ENCODE assay signal across 17 cellular contexts in genomic region chr15:29263289-29263688, GRCh38. TPM values are rescaled to one million over a fixed set of nuclear protein-coding genes. Genes with fewer than 3 reads are reported as not detected.
DNase-seq lines count a peak whose midpoint lies in the region; ATAC-seq, FAIRE-seq and TF ChIP-seq lines count a peak whose summit lies in the region.
"Had no signal": no experiment of that assay in that cellular context is flagged by ENCODE, and none has a peak within 500 bp of the region (broad histone marks: within the 10 kb centered on the region; RNA-seq: fewer than 3 reads in every experiment).

No MANE protein-coding gene starts in this region.

- H4K12ac ChIP-seq in trophoblast cell (ENCODE audit: low read depth, low read length) = no peak overlapping the region

- H3K9me3 Mint-ChIP-seq in CD4-positive, CD25-positive, alpha-beta regulatory T cell = no peaks in the 10 kb centered on the region
- no peaks in the 10 kb centered on the region for H3K9me3 Mint-ChIP-seq in CD4-positive, alpha-beta T cell
- no peaks in the 10 kb centered on the region for H3K9me3 Mint-ChIP-seq in T-cell
- H3K9me3 Mint-ChIP-seq in naive thymus-derived CD8-positive, alpha-beta T cell = no peaks in the 10 kb centered on the region
- no peaks in the 10 kb centered on the region for H3K9me3 Mint-ChIP-seq in effector memory CD8-positive, alpha-beta T cell
- H3K9me3 Mint-ChIP-seq: GM23338, H9 had no signal

- no peak overlapping the region for H3K4ac ChIP-seq in trophoblast cell (ENCODE audit: low read depth, low read length)

- no peak overlapping the region for H3K23ac ChIP-seq in trophoblast cell (ENCODE audit: low read length)

- H2BK12ac ChIP-seq in trophoblast cell (ENCODE audit: low read length) = no peak overlapping the region

- H3K79me2 ChIP-seq in trophoblast cell (ENCODE audit: control insufficient read depth, insufficient read depth, low read length, poor library complexity) = no peaks in the 10 kb centered on the region

- no peak for ATAC-seq in CD4-positive, CD25-positive, alpha-beta regulatory T cell (ENCODE audit: low read depth in 2 of 2)
- no peak for ATAC-seq in CD4-positive, alpha-beta T cell (ENCODE audit: poor library complexity)
- peak in 1 of 4 experiments; percentile 31 for ATAC-seq in T-cell (replicated peaks in 1 of 4)
- ATAC-seq in naive thymus-derived CD8-positive, alpha-beta T cell = no peak
- no peak for ATAC-seq in effector memory CD8-positive, alpha-beta T cell (replicated peaks)
- ATAC-seq: GM23338, HCT116 had no signal

- no peak for TF ChIP-seq CTCF in CD4-positive, alpha-beta T cell (IDR thresholded peaks at IDR 0.05)

- H2AK5ac ChIP-seq in trophoblast cell (ENCODE audit: low read length) = no peak overlapping the region

- no peaks in the 10 kb centered on the region for H3K27me3 ChIP-seq in CD4-positive, CD25-positive, alpha-beta regulatory T cell (ENCODE audit: control insufficient read depth, insufficient read depth, low read length)
- no peaks in the 10 kb centered on the region for H3K27me3 ChIP-seq in CD4-positive, alpha-beta T cell (ENCODE audit: control insufficient read depth, insufficient read depth, low read length)
- no peaks in the 10 kb centered on the region for H3K27me3 ChIP-seq in trophoblast cell (ENCODE audit: insufficient read depth, low read length)

- no peak overlapping the region for H3K9ac ChIP-seq in trophoblast cell (ENCODE audit: low read length)

- no peak overlapping the region for H3K4me3 ChIP-seq in CD4-positive, CD25-positive, alpha-beta regulatory T cell (ENCODE audit: low read depth, low read length)
- no peak overlapping the region for H3K4me3 ChIP-seq in trophoblast cell (ENCODE audit: low read depth, low read length)
- H3K4me3 ChIP-seq: GM23338 had no signal

- H2BK120ac ChIP-seq in trophoblast cell (ENCODE audit: insufficient read depth, low read length, poor library complexity) = no peak overlapping the region

- H4K8ac ChIP-seq in trophoblast cell (ENCODE audit: low read depth, low read length) = no peak overlapping the region

- intact Hi-C loops in CD4-positive, alpha-beta T cell (cut with DNase I, micrococcal nuclease) = loop anchor here in 1 of 2 experiments (5.0 kb wide), 1 partner anchor 161 kb away; no protein-coding TSS in a partner anchor

- no peak overlapping the region for H2AFZ ChIP-seq in trophoblast cell (ENCODE audit: insufficient read depth, low read length, poor library complexity)
- H2AFZ ChIP-seq: GM23338 had no signal

- H4K91ac ChIP-seq in trophoblast cell (ENCODE audit: low read depth, low read length) = no peak overlapping the region

- H3K4me3 Mint-ChIP-seq in CD4-positive, CD25-positive, alpha-beta regulatory T cell = no peak overlapping the region
- H3K4me3 Mint-ChIP-seq in CD4-positive, alpha-beta T cell = no peak overlapping the region
- peak overlapping the region in 1 of 3 donors; percentile 10 for H3K4me3 Mint-ChIP-seq in T-cell
- peak overlapping the region in 2 of 10 donors; percentile 2 to 5 for H3K4me3 Mint-ChIP-seq in naive thymus-derived CD8-positive, alpha-beta T cell
- H3K4me3 Mint-ChIP-seq in effector memory CD8-positive, alpha-beta T cell = no peak overlapping the region
- H3K4me3 Mint-ChIP-seq: GM23338, H9 had no signal

- FAIRE-seq in frontal cortex (lab: Jason Lieb, UNC) = no peak
- FAIRE-seq: G401.6, GM12892 had no signal

- H3K27ac Mint-ChIP-seq in CD4-positive, CD25-positive, alpha-beta regulatory T cell = peak overlapping the region in 2 of 3 donors; percentile 54 to 55
- peak overlapping the region; percentile 25 for H3K27ac Mint-ChIP-seq in CD4-positive, alpha-beta T cell
- peak overlapping the region; percentile 8 to 28 for H3K27ac Mint-ChIP-seq in T-cell
- peak overlapping the region in 8 of 10 donors; percentile 37 to 87 (median 72) for H3K27ac Mint-ChIP-seq in naive thymus-derived CD8-positive, alpha-beta T cell
- H3K27ac Mint-ChIP-seq in effector memory CD8-positive, alpha-beta T cell = peak overlapping the region in 1 of 2 donors; percentile 12
- H3K27ac Mint-ChIP-seq: GM23338, H9 had no signal

- POLR2A ChIA-PET in CD4-positive, alpha-beta T cell (lab: Charles Lee) = interaction anchor here (0.6 kb wide), 1 partner anchor 17 kb away, joined by 3 read pairs; no protein-coding TSS in a partner anchor
- POLR2A ChIA-PET in T-cell (lab: Charles Lee) = no interaction called here
- POLR2A ChIA-PET in naive thymus-derived CD8-positive, alpha-beta T cell (lab: Charles Lee) = no interaction called here

- H3K14ac ChIP-seq in trophoblast cell (ENCODE audit: low read length) = no peak overlapping the region

- CTCF ChIA-PET in CD4-positive, alpha-beta T cell (lab: Charles Lee) = no interaction called here
- CTCF ChIA-PET in T-cell (lab: Charles Lee) = no interaction called here

- H3K4me1 ChIP-seq in CD4-positive, CD25-positive, alpha-beta regulatory T cell (ENCODE audit: control insufficient read depth, insufficient read depth, low read length, poor library complexity, severe bottlenecking) = peaks cover 19% of the 10 kb centered on the region
- H3K4me1 ChIP-seq in trophoblast cell (ENCODE audit: control insufficient read depth in 1 of 2, insufficient read depth in 2 of 2, low read length in 2 of 2) = no peaks in the 10 kb centered on the region

- no peak overlapping the region for H3K27ac ChIP-seq in CD4-positive, CD25-positive, alpha-beta regulatory T cell (ENCODE audit: insufficient read depth, low read length, poor library complexity, severe bottlenecking)
- no peak overlapping the region for H3K27ac ChIP-seq in CD4-positive, alpha-beta T cell (ENCODE audit: low read depth, low read length)
- no peak overlapping the region for H3K27ac ChIP-seq in trophoblast cell (ENCODE audit: low read depth, low read length)

- no peaks in the 10 kb centered on the region for H3K9me3 ChIP-seq in CD4-positive, CD25-positive, alpha-beta regulatory T cell (ENCODE audit: control insufficient read depth in 2 of 2, low read length in 2 of 2)
- H3K9me3 ChIP-seq in CD4-positive, alpha-beta T cell (ENCODE audit: control insufficient read depth, low read length) = no peaks in the 10 kb centered on the region
- no peaks in the 10 kb centered on the region for H3K9me3 ChIP-seq in trophoblast cell (ENCODE audit: insufficient read depth, low read depth, low read length)
- H3K9me3 ChIP-seq: Caco-2 had no signal

- peaks cover 5% of the 10 kb centered on the region for H3K27me3 Mint-ChIP-seq in CD4-positive, CD25-positive, alpha-beta regulatory T cell
- H3K27me3 Mint-ChIP-seq in CD4-positive, alpha-beta T cell = no peaks in the 10 kb centered on the region
- H3K27me3 Mint-ChIP-seq in T-cell = no peaks in the 10 kb centered on the region
- peaks cover 0 to 4% (median 0%) of the 10 kb centered on the region in 5 donors for H3K27me3 Mint-ChIP-seq in naive thymus-derived CD8-positive, alpha-beta T cell
- H3K27me3 Mint-ChIP-seq in effector memory CD8-positive, alpha-beta T cell = no peaks in the 10 kb centered on the region

- H2BK5ac ChIP-seq in trophoblast cell (ENCODE audit: low read depth, low read length, poor library complexity) = no peak overlapping the region

- no peaks in the 10 kb centered on the region for H3K36me3 ChIP-seq in CD4-positive, CD25-positive, alpha-beta regulatory T cell (ENCODE audit: control insufficient read depth, insufficient read depth, low read length)
- H3K36me3 ChIP-seq in trophoblast cell (ENCODE audit: control insufficient read depth in 1 of 2, insufficient read depth in 2 of 2, low read length in 2 of 2) = no peaks in the 10 kb centered on the region

- no peak for DNase-seq in CD4-positive, CD25-positive, alpha-beta regulatory T cell
- DNase-seq in CD4-positive, alpha-beta T cell = no peak
- DNase-seq in T-cell = no peak
- DNase-seq in naive thymus-derived CD8-positive, alpha-beta T cell = no peak
- DNase-seq in trophoblast cell = no peak
- no peak for DNase-seq in frontal cortex (ENCODE audit: low spot score in 2 of 2)
- no peak for DNase-seq in effector memory CD8-positive, alpha-beta T cell
- no peak for DNase-seq in SKM-1 treated with dmso at 0.1 percent for 144 hours (lab: John Stamatoyannopoulos, UW; ENCODE audit: unreplicated experiment)
- DNase-seq: C1 segment of cervical spinal cord, Caco-2, DMS153, DND-41, H9 had no signal

- WGBS in trophoblast cell (ENCODE audit: extremely low coverage, insufficient coverage, insufficient read length) = no CpG with 5 or more reads among the region's 3 CpGs

- no peak overlapping the region for H3K4me2 ChIP-seq in trophoblast cell (ENCODE audit: low read length)
- H3K4me2 ChIP-seq: GM23338 had no signal

- peaks cover 23 to 41% (median 34%) of the 10 kb centered on the region in 4 donors for H3K4me1 Mint-ChIP-seq in CD4-positive, CD25-positive, alpha-beta regulatory T cell
- peaks cover 52% of the 10 kb centered on the region for H3K4me1 Mint-ChIP-seq in CD4-positive, alpha-beta T cell (ENCODE audit: low read depth)
- peaks cover 40 to 48% (median 44%) of the 10 kb centered on the region in 3 donors for H3K4me1 Mint-ChIP-seq in T-cell
- H3K4me1 Mint-ChIP-seq in naive thymus-derived CD8-positive, alpha-beta T cell = peaks cover 22 to 42% (median 39%) of the 10 kb centered on the region in 4 donors
- peaks cover 12 to 26% of the 10 kb centered on the region in 2 donors for H3K4me1 Mint-ChIP-seq in effector memory CD8-positive, alpha-beta T cell (ENCODE audit: low read depth in 2 of 2)

- H3K36me3 Mint-ChIP-seq in CD4-positive, CD25-positive, alpha-beta regulatory T cell = peaks cover 6% of the 10 kb centered on the region
- peaks cover 17% of the 10 kb centered on the region for H3K36me3 Mint-ChIP-seq in CD4-positive, alpha-beta T cell (ENCODE audit: low read depth)
- H3K36me3 Mint-ChIP-seq in T-cell = peaks cover 14% of the 10 kb centered on the region
- peaks cover 0 to 15% (median 0%) of the 10 kb centered on the region in 3 donors for H3K36me3 Mint-ChIP-seq in naive thymus-derived CD8-positive, alpha-beta T cell
- H3K36me3 Mint-ChIP-seq in effector memory CD8-positive, alpha-beta T cell (ENCODE audit: insufficient read depth) = peaks cover 2% of the 10 kb centered on the region

- no peaks in the 10 kb centered on the region for H3K79me1 ChIP-seq in trophoblast cell (ENCODE audit: low read length)

- H3K18ac ChIP-seq in trophoblast cell (ENCODE audit: low read length) = no peak overlapping the region

RNA-seq across cellular contexts. Expression of gene NSMCE3, which starts 6.3 kb away (rescaled TPM):
- 43.0 TPM for total RNA-seq in CD4-positive, CD25-positive, alpha-beta regulatory T cell
- polyA plus RNA-seq in CD4-positive, CD25-positive, alpha-beta regulatory T cell = 10 to 100 TPM; 32.3 to 38.1 (median 35.2) TPM
- 10 to 100 TPM; 46.1 to 46.9 TPM for total RNA-seq in CD4-positive, alpha-beta T cell
- 10 to 100 TPM; 14.2 to 38.7 (median 16.1) TPM for total RNA-seq in T-cell
- 10 to 100 TPM; 17.2 to 17.6 TPM for total RNA-seq in naive thymus-derived CD8-positive, alpha-beta T cell
- polyA plus RNA-seq in naive thymus-derived CD8-positive, alpha-beta T cell = 10 to 100 TPM; 34.5 to 38.4 (median 38.0) TPM
- polyA plus RNA-seq in trophoblast cell (2013) = 5.7 and 6.0 TPM in 2 replicates
- total RNA-seq in frontal cortex = 15.9 TPM
